In genomic region chr11:3086114-3086513, GRCh38 we compare ENCODE assay signal across 19 cellular contexts.
"Had no signal": no experiment of that assay in that cellular context is flagged by ENCODE, and none has a peak within 500 bp of the region (broad histone marks: within the 10 kb centered on the region; RNA-seq: fewer than 3 reads in every experiment).

No MANE protein-coding gene starts in this region.

- H3K4me3 ChIP-seq: esophagus squamous epithelium, heart right ventricle, stomach, vagina had no signal

- H3K4me1 ChIP-seq: esophagus squamous epithelium, heart right ventricle, stomach, vagina had no signal

- FAIRE-seq: endothelial cell of umbilical vein had no signal

- ATAC-seq: activated T-cell treated with anti-CD3 and anti-CD28 coated beads, Interleukin-2, amount 50 U/mL, for 4 hours had no signal

- H3K27me3 ChIP-seq: stomach, vagina had no signal

- H3K27ac ChIP-seq: esophagus squamous epithelium, heart right ventricle, stomach, vagina, VCaP had no signal

- DNase-seq: activated CD4-positive, alpha-beta T cell treated with anti-CD3 and anti-CD28 coated beads, Interleukin-2, amount 50 U/mL, for 1 hour; activated CD4-positive, CD25-positive, alpha-beta regulatory T cell treated with anti-CD3 and anti-CD28 coated beads, Interleukin-2, amount 50 U/mL, for 72 hours; activated CD8-positive, alpha-beta memory T cell treated with anti-CD3 and anti-CD28 coated beads, Interleukin-2, amount 50 U/mL, for 4 hours; activated naive CD4-positive, alpha-beta T cell treated with anti-CD3 and anti-CD28 coated beads for 36 hours; activated T-cell treated with anti-CD3 and anti-CD28 coated beads, Interleukin-2, amount 50 U/mL, for 4 hours; anterior cingulate cortex; central memory CD4-positive, alpha-beta T cell; cortex of kidney; effector CD4-positive, alpha-beta T cell; esophagus squamous epithelium; heart right ventricle; mesendoderm; occipital lobe; stimulated activated CD4-positive, alpha-beta T cell treated with anti-CD3 and anti-CD28 coated beads, Interleukin-2, amount 100 ng/mL, for 24 hours; stomach; trophoblast cell had no signal

- H3K9me3 ChIP-seq: esophagus squamous epithelium, heart right ventricle, stomach, vagina had no signal
